Comparison of ENCODE assay signal across 12 cellular contexts in genomic region chr11:10824888-10825287, GRCh38. TPM values are rescaled to one million over a fixed set of nuclear protein-coding genes. Genes with fewer than 3 reads are reported as not detected.
DNase-seq lines count a peak whose midpoint lies in the region; ATAC-seq, FAIRE-seq and TF ChIP-seq lines count a peak whose summit lies in the region.
"Had no signal": no experiment of that assay in that cellular context is flagged by ENCODE, and none has a peak within 500 bp of the region (broad histone marks: within the 10 kb centered on the region; RNA-seq: fewer than 3 reads in every experiment).

No MANE protein-coding gene starts in this region.

- H3K4me3 ChIP-seq in upper lobe of left lung, result no peak overlapping the region

- H3K27me3 ChIP-seq in upper lobe of left lung, result no peaks in the 10 kb centered on the region
- H3K27me3 ChIP-seq: brain microvascular endothelial cell had no signal

- no peak for TF ChIP-seq EP300 in upper lobe of left lung (IDR thresholded peaks at IDR 0.05)

- peak; percentile 65 for FAIRE-seq in GM18507 (lab: Jason Lieb, UNC)
- FAIRE-seq: endometrium had no signal

- TF ChIP-seq POLR2A in upper lobe of left lung (IDR thresholded peaks at IDR 0.05), result no peak

- WGBS in upper lobe of left lung, 2 donors, result 39 to 46% methylated on average over 3 of the region's 3 CpGs

- ATAC-seq in GM21723 (IDR thresholded peaks at IDR 0.05; ENCODE audit: unreplicated experiment) (peak; percentile 68), esophagus mucosa (peak; percentile 26), upper lobe of left lung (ENCODE audit: low FRiP score in 2 of 2) (no peak), HG03045 (IDR thresholded peaks at IDR 0.05; ENCODE audit: unreplicated experiment) (no peak)

- no peak overlapping the region for H3K27ac ChIP-seq in upper lobe of left lung
- H3K27ac ChIP-seq: brain microvascular endothelial cell had no signal

- no peaks in the 10 kb centered on the region for H3K36me3 ChIP-seq in upper lobe of left lung
- H3K36me3 ChIP-seq: brain microvascular endothelial cell had no signal

- no peaks in the 10 kb centered on the region for H3K9me3 ChIP-seq in upper lobe of left lung

- TF ChIP-seq CTCF in upper lobe of left lung (IDR thresholded peaks at IDR 0.05), result no peak

- DNase-seq in GM18507 (ENCODE audit: extremely low spot score, insufficient read length, low read depth) (no peak), Kasumi-1 (lab: John Stamatoyannopoulos, UW) (peak; percentile 40 to 70), upper lobe of left lung (no peak), T-helper 2 cell (no peak), mesenteric fat pad (ENCODE audit: low spot score) (no peak)
- DNase-seq: brain microvascular endothelial cell, NCI-H1048, NCI-H526 treated with DMSO at 0.1 percent for 48 hours had no signal

- no peaks in the 10 kb centered on the region for H3K4me1 ChIP-seq in upper lobe of left lung

RNA-seq across cellular contexts. Expression of gene EIF4G2, which starts 16.2 kb away (rescaled TPM):
- 1,012 TPM for total RNA-seq in esophagus mucosa
- total RNA-seq in upper lobe of left lung, result 1,000 to 10,000 TPM in 1 of 6 donors, 100 to 1,000 TPM in 5; 249 to 1,049 (median 632) TPM
- total RNA-seq in mesenteric fat pad, result 854 TPM

RNA-seq across cellular contexts. Expression of gene ZBED5, which starts 33.0 kb away (rescaled TPM):
- total RNA-seq in esophagus mucosa (16.5 TPM), upper lobe of left lung (10 to 100 TPM; 14.4 to 54.6 (median 36.7) TPM), mesenteric fat pad (25.9 TPM)

Comparison
In these comparisons a context has a peak if more than half of its experiments do, and no peak if none do; other contexts are left out.
1. DNase-seq: peak in Kasumi-1 (2 of 2); none in GM18507 (single experiment), upper lobe of left lung (0 of 2), T-helper 2 cell (0 of 5) and mesenteric fat pad (single experiment).
2. ATAC-seq: peak in GM21723 (single experiment) and esophagus mucosa (single experiment); none in upper lobe of left lung (0 of 2) and HG03045 (single experiment).